Comparison of ENCODE assay signal across 30 cellular contexts in genomic region chr13:78999494-78999893, GRCh38.
DNase-seq lines count a peak whose midpoint lies in the region; ATAC-seq, FAIRE-seq and TF ChIP-seq lines count a peak whose summit lies in the region.
"Had no signal": no experiment of that assay in that cellular context is flagged by ENCODE, and none has a peak within 500 bp of the region (broad histone marks: within the 10 kb centered on the region; RNA-seq: fewer than 3 reads in every experiment).

No MANE protein-coding gene starts in this region.

- DNase-seq in GM12892 (ENCODE audit: insufficient read length): no peak
- no peak for DNase-seq in GM12878 (ENCODE audit: low read depth, low spot score)
- no peak for DNase-seq in stimulated activated CD4-positive, alpha-beta T cell treated with anti-CD3 and anti-CD28 coated beads, Interleukin-4, amount 100 ng/mL, for 24 hours
- DNase-seq in MV-4-11 (lab: John Stamatoyannopoulos, UW): no peak
- DNase-seq: 8988T; ACHN; AML-193; BE2C; C1 segment of cervical spinal cord; Caco-2; Calu3; CD4-positive, alpha-beta memory T cell; CD4-positive, alpha-beta T cell; CD4-positive, CD25-positive, alpha-beta regulatory T cell; CD8-positive, alpha-beta memory T cell; CD8-positive, alpha-beta T cell; COR-L47; DMS 273 treated with DMSO at 0.1 percent for 48 hours; DMS153; DMS53; DMS79; DND-41; EL had no signal

- no peaks in the 10 kb centered on the region for H3K4me1 ChIP-seq in GM12878 (ENCODE audit: control insufficient read depth, insufficient read depth, low read length)
- H3K4me1 ChIP-seq: A549, BLaER1, Caco-2 had no signal

- TF ChIP-seq POLR2A in GM12892 (IDR thresholded peaks at IDR 0.05; ENCODE audit: low read depth, low read length) (no peak), GM12878 (IDR thresholded peaks at IDR 0.05; ENCODE audit: low read depth, low read length) (no peak)

- intact Hi-C loops in GM12878 (cut with micrococcal nuclease; ENCODE audit: unreplicated experiment): loop anchor here (5.0 to 10.0 kb wide), 3 partner anchors 193 to 545 kb away; no protein-coding TSS in a partner anchor

- no peak overlapping the region for H3K9ac ChIP-seq in GM12878 (ENCODE audit: control insufficient read depth, insufficient read depth, low read length)
- H3K9ac ChIP-seq: BLaER1; BLaER1 treated with 17β-estradiol and CSF1 and Interleukin-3, amounts not matched to agents 10 nM and 100 nM had no signal

- no peaks in the 10 kb centered on the region for H3K27me3 ChIP-seq in GM12878 (replicated peaks in 1 of 2; ENCODE audit: control insufficient read depth in 2 of 2, insufficient read depth in 2 of 2, low read length in 1 of 2)
- H3K27me3 ChIP-seq: BLaER1; BLaER1 treated with 17β-estradiol and CSF1 and Interleukin-3, amounts not matched to agents 10 nM and 100 nM had no signal

- no peak overlapping the region for H3K4me3 ChIP-seq in GM12878
- H3K4me3 ChIP-seq: A549; BLaER1; BLaER1 treated with 17β-estradiol and CSF1 and Interleukin-3, amounts not matched to agents 10 nM and 100 nM had no signal

- FAIRE-seq in GM12892 (lab: Jason Lieb, UNC) (peak; percentile 82), GM12878 (lab: Jason Lieb, UNC) (no peak)
- FAIRE-seq: A204.1, A549, D721Med had no signal

- no peaks in the 10 kb centered on the region for H3K9me3 ChIP-seq in GM12878 (replicated peaks; ENCODE audit: control insufficient read depth, insufficient read depth, low read length)
- H3K9me3 ChIP-seq: A549; BE2C; BLaER1; BLaER1 treated with 17β-estradiol and CSF1 and Interleukin-3, amounts not matched to agents 10 nM and 100 nM; Caco-2 had no signal

- no peak overlapping the region for H2AFZ ChIP-seq in GM12878 (ENCODE audit: control insufficient read depth, low read depth, low read length)

- peak; percentile 51 for ATAC-seq in GM12878
- ATAC-seq: A549; CD8-positive, alpha-beta T cell had no signal

- H3K36me3 ChIP-seq in GM12878 (ENCODE audit: control insufficient read depth in 2 of 2, insufficient read depth in 2 of 2, low read length in 1 of 2): no peaks in the 10 kb centered on the region
- H3K36me3 ChIP-seq: BE2C; BLaER1; BLaER1 treated with 17β-estradiol and CSF1 and Interleukin-3, amounts not matched to agents 10 nM and 100 nM had no signal

- in situ Hi-C loops in GM12878 (cut with MboI): no loop called here

- no TSS peak for BruUV-seq in GM12878 (replicated peaks; lab: Mats Ljungman, UMichigan)

- peak; percentile 82 to 89; a peak in 3 of 4 replicates for TF ChIP-seq EP300 in GM12878 (IDR thresholded peaks at IDR 0.05; ENCODE audit: borderline replicate concordance in 1 of 2, control insufficient read depth in 1 of 2, low read depth in 2 of 2, low read length in 2 of 2)

- H3K27ac ChIP-seq in GM12878 (ENCODE audit: control insufficient read depth, insufficient read depth): no peak overlapping the region
- H3K27ac ChIP-seq: 22Rv1; A549; BLaER1; BLaER1 treated with 17β-estradiol and CSF1 and Interleukin-3, amounts not matched to agents 10 nM and 100 nM; C4-2B had no signal

- H3K4me2 ChIP-seq in GM12878 (ENCODE audit: control insufficient read depth, insufficient read depth): no peak overlapping the region
- H3K4me2 ChIP-seq: A549; BLaER1; BLaER1 treated with 17β-estradiol and CSF1 and Interleukin-3, amounts not matched to agents 10 nM and 100 nM had no signal

- 53% methylated on average over 4 of the region's 4 CpGs for WGBS in GM12878 (ENCODE audit: insufficient coverage, insufficient replicate concordance, low lambda C conversion rate, missing lambda C conversion rate)

- no peak for TF ChIP-seq RAD21 in GM12878 (IDR thresholded peaks at IDR 0.05; ENCODE audit: insufficient read depth, low read depth, low read length)

- SMC1A ChIA-PET in GM12878 (lab: Charles Lee; ENCODE audit: uncharacterized antibody, unreplicated experiment): interaction anchor here (1.1 to 7.8 kb wide), 4 partner anchors 9 to 20 kb away, joined by 4 to 33 read pairs (median 16); no protein-coding TSS in a partner anchor

- TF ChIP-seq CTCF in GM12878 (IDR thresholded peaks at IDR 0.05 in 2 of 3, conservative IDR thresholded peaks at IDR 0.05 in 1 of 3; ENCODE audit: control insufficient read depth in 2 of 3, extremely low read depth in 1 of 3, insufficient read depth in 1 of 3, low read depth in 3 of 3, low read length in 3 of 3): no peak

- no peaks in the 10 kb centered on the region for H4K20me1 ChIP-seq in GM12878 (ENCODE audit: control insufficient read depth, insufficient read depth)
- H4K20me1 ChIP-seq: BLaER1; BLaER1 treated with 17β-estradiol and CSF1 and Interleukin-3, amounts not matched to agents 10 nM and 100 nM had no signal

- CTCF ChIA-PET in GM12878 (lab: Yijun Ruan, JAX): no interaction called here

- RAD21 ChIA-PET in GM12878 (lab: Charles Lee; ENCODE audit: unreplicated experiment): interaction anchor here (1.0 to 1.4 kb wide), 3 partner anchors 8 to 798 kb away, joined by 3 to 6 read pairs (median 3); no protein-coding TSS in a partner anchor

- POLR2A ChIA-PET in GM12878 (lab: Charles Lee): no interaction called here

- no peaks in the 10 kb centered on the region for H3K79me2 ChIP-seq in GM12878 (ENCODE audit: control insufficient read depth, insufficient read depth, low read length)

TF ChIP-seq in GM12878, 131 proteins besides CTCF, POLR2A, EP300 and RAD21 (continues in another document):
- TF ChIP-seq RUNX3 (IDR thresholded peaks at IDR 0.05; ENCODE audit: low read length) (peak; percentile 57; the same call in 1 of the 2 replicates), TCF7 (IDR thresholded peaks at IDR 0.05; ENCODE audit: borderline replicate concordance) (peak; percentile 82), ZBED1 (IDR thresholded peaks at IDR 0.05; ENCODE audit: borderline replicate concordance) (no peak; the same call in 1 of the 2 replicates), SPI1 (IDR thresholded peaks at IDR 0.05; ENCODE audit: borderline replicate concordance, insufficient read depth, low read depth, low read length) (no peak), ZNF592 (IDR thresholded peaks at IDR 0.05) (peak; percentile 72; the same call in 1 of the 2 replicates), MXI1 (IDR thresholded peaks at IDR 0.05; ENCODE audit: low read depth, low read length) (peak; percentile 41; the same call in 1 of the 2 replicates), WRNIP1 (IDR thresholded peaks at IDR 0.05; ENCODE audit: borderline replicate concordance, low read depth, low read length) (no peak), NFIC (IDR thresholded peaks at IDR 0.05; ENCODE audit: low read depth, low read length) (peak; percentile 40; the same call in 1 of the 2 replicates), RCOR1 (conservative IDR thresholded peaks at IDR 0.05; ENCODE audit: low read depth, low read length) (no peak)
- TF ChIP-seq, protein P1, sequence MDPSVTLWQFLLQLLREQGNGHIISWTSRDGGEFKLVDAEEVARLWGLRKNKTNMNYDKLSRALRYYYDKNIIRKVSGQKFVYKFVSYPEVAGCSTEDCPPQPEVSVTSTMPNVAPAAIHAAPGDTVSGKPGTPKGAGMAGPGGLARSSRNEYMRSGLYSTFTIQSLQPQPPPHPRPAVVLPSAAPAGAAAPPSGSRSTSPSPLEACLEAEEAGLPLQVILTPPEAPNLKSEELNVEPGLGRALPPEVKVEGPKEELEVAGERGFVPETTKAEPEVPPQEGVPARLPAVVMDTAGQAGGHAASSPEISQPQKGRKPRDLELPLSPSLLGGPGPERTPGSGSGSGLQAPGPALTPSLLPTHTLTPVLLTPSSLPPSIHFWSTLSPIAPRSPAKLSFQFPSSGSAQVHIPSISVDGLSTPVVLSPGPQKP (IDR thresholded peaks at IDR 0.05; ENCODE audit: low read depth, low read length): no peak
